In the genomic region with DNA sequence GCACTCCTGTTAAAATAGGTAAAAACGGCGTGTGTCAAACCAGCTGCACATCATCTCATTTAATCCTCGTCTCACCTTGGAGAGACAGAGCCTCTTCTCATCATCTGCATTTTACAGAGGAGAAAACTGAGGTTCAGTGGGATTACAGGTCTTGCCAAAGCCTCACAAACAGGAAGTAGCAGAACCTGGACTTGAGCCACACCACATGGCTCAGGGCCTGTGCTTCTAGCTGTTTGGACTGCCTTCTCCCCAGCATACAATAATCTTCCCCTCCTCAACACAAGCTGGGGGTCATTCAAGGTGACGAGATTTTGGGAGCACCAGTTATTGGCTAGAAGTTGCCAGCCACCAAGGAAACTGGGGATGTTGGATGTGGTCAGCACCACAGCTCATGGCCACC, we compare ENCODE assay signal across 21 cellular contexts.
"Had no signal": no experiment of that assay in that cellular context is flagged by ENCODE, and none has a peak within 500 bp of the region (broad histone marks: within the 10 kb centered on the region; RNA-seq: fewer than 3 reads in every experiment).

No MANE protein-coding gene starts in this region.

- H3K4me3 ChIP-seq: body of pancreas, esophagus muscularis mucosa, left ventricle myocardium inferior, tibial artery, uterus had no signal

- ATAC-seq: activated CD8-positive, alpha-beta T cell treated with anti-CD3 and anti-CD28 coated beads for 36 hours; activated naive CD4-positive, alpha-beta T cell treated with anti-CD3 and anti-CD28 coated beads, Interleukin-2, amount 50 U/mL, for 72 hours; activated T-cell treated with anti-CD3 and anti-CD28 coated beads, Interleukin-2, amount 50 U/mL, for 72 hours; body of pancreas; stimulated activated naive B cell treated with anti-CD40 and anti-IgM and Interleukin-4, amounts not matched to agents 10 μg/mL and 1 μg/mL and 100 μg/mL, for 72 hours had no signal

- DNase-seq: activated B cell treated with CpG ODN at 0.5 μM for 24 hours; activated CD4-positive, alpha-beta T cell treated with anti-CD3 and anti-CD28 coated beads for 48 hours; activated CD8-positive, alpha-beta memory T cell treated with anti-CD3 and anti-CD28 coated beads, Interleukin-2, amount 50 U/mL, for 4 hours; activated CD8-positive, alpha-beta T cell treated with anti-CD3 and anti-CD28 coated beads for 36 hours; activated gamma-delta T cell; activated T-cell treated with anti-CD3 and anti-CD28 coated beads, Interleukin-2, amount 50 U/mL, for 72 hours; amniotic stem cell; central memory CD4-positive, alpha-beta T cell; cortex of kidney; effector CD4-positive, alpha-beta T cell; foreskin fibroblast; left ventricle myocardium inferior; mesenchymal stem cell; stimulated activated CD4-positive, alpha-beta T cell treated with anti-CD3 and anti-CD28 coated beads, Interleukin-12 subunit alpha, Interleukin-12 subunit beta, amount 100 ng/mL, for 4 hours; stimulated activated naive B cell treated with anti-CD40 and anti-IgM and Interleukin-4, amounts not matched to agents 10 μg/mL and 1 μg/mL and 100 μg/mL, for 72 hours; T-helper 2 cell; tibial artery had no signal
